ENCODE assay signal across 16 cellular contexts in the genomic region with DNA sequence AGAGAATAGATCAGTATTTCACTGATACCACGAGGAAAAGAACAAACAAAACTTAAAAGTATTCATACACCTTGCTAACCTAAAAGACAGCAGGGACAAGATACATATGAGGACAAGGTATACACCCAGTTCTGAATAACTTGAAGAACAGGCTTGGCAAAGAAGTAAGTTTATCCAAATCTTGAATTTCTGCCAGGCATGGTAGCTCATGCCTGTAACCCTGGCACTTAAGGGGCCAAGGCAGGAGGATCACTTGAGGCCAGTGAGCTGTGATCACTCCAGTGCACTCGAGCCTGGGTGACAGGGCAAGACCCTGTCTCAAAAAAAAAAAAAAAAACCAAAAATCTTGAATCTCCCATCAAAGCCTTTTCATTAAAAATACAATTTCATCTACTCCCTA. TPM values are rescaled to one million over a fixed set of nuclear protein-coding genes. Genes with fewer than 3 reads are reported as not detected.
"Had no signal": no experiment of that assay in that cellular context is flagged by ENCODE, and none has a peak within 500 bp of the region (broad histone marks: within the 10 kb centered on the region; RNA-seq: fewer than 3 reads in every experiment).

No MANE protein-coding gene starts in this region.

- H3K4me1 ChIP-seq: gastrocnemius medialis had no signal

- H3K4me3 ChIP-seq: gastrocnemius medialis, hepatocyte, mucosa of descending colon, transverse colon had no signal

- DNase-seq: activated B cell treated with CpG ODN at 0.5 μM for 24 hours; activated CD4-positive, alpha-beta T cell treated with anti-CD3 and anti-CD28 coated beads, Interleukin-2, amount 10 ng/mL, durations not matched to agents 24 days and 14 days; activated effector memory CD4-positive, alpha-beta T cell treated with Interleukin-2 at 50 U/mL for 16 hours; brain microvascular endothelial cell; gastrocnemius medialis; kidney glomerular epithelial cell; mucosa of descending colon; naive thymus-derived CD8-positive, alpha-beta T cell; right cardiac atrium; stimulated activated CD4-positive, alpha-beta T cell treated with anti-CD3 and anti-CD28 coated beads, Interleukin-1b, Interleukin-23, amount 100 ng/mL, for 48 hours; stimulated activated naive B cell treated with anti-CD40 and anti-IgM and Interleukin-4, amounts not matched to agents 10 μg/mL and 1 μg/mL and 100 μg/mL, for 72 hours; transverse colon had no signal

- H3K27me3 Mint-ChIP-seq: activated B cell treated with CpG ODN at 0.5 μM for 24 hours; activated CD4-positive, alpha-beta T cell treated with anti-CD3 and anti-CD28 coated beads, Interleukin-2, amount 10 ng/mL, durations not matched to agents 24 days and 14 days; activated naive CD8-positive, alpha-beta T cell; naive thymus-derived CD8-positive, alpha-beta T cell; stimulated activated naive B cell treated with anti-CD40 and anti-IgM and Interleukin-4, amounts not matched to agents 10 μg/mL and 1 μg/mL and 100 μg/mL, for 72 hours had no signal

- H3K4me1 Mint-ChIP-seq: activated B cell treated with CpG ODN at 0.5 μM for 24 hours; naive thymus-derived CD8-positive, alpha-beta T cell had no signal

- H3K9me3 Mint-ChIP-seq: activated B cell treated with CpG ODN at 0.5 μM for 24 hours; activated CD4-positive, alpha-beta T cell treated with anti-CD3 and anti-CD28 coated beads, Interleukin-2, amount 10 ng/mL, durations not matched to agents 24 days and 14 days; naive thymus-derived CD8-positive, alpha-beta T cell; stimulated activated naive B cell treated with anti-CD40 and anti-IgM and Interleukin-4, amounts not matched to agents 10 μg/mL and 1 μg/mL and 100 μg/mL, for 72 hours; T-helper 1 cell treated with Interleukin-12 subunit alpha and Interleukin-12 subunit beta and Interleukin-4 antibody, amounts not matched to agents 30 μg/mL and 1 μg/mL, for 36 hours had no signal

- H2AFZ ChIP-seq: hepatocyte had no signal

- H3K27ac ChIP-seq: brain microvascular endothelial cell, gastrocnemius medialis, hepatocyte, neutrophil, transverse colon had no signal

- ATAC-seq: gastrocnemius medialis; naive thymus-derived CD8-positive, alpha-beta T cell; stimulated activated naive B cell treated with anti-CD40 and anti-IgM and Interleukin-4, amounts not matched to agents 10 μg/mL and 1 μg/mL and 100 μg/mL, for 72 hours had no signal

- H3K4me2 ChIP-seq: hepatocyte had no signal

- H3K9me3 ChIP-seq: gastrocnemius medialis, mucosa of descending colon, neutrophil, transverse colon had no signal

- H3K4me3 Mint-ChIP-seq: activated B cell treated with CpG ODN at 0.5 μM for 24 hours; activated CD4-positive, alpha-beta T cell treated with anti-CD3 and anti-CD28 coated beads, Interleukin-2, amount 10 ng/mL, durations not matched to agents 24 days and 14 days; activated naive CD8-positive, alpha-beta T cell; naive thymus-derived CD8-positive, alpha-beta T cell; stimulated activated naive B cell treated with anti-CD40 and anti-IgM and Interleukin-4, amounts not matched to agents 10 μg/mL and 1 μg/mL and 100 μg/mL, for 72 hours; T-helper 1 cell treated with Interleukin-12 subunit alpha and Interleukin-12 subunit beta and Interleukin-4 antibody, amounts not matched to agents 30 μg/mL and 1 μg/mL, for 36 hours had no signal

- H3K27ac Mint-ChIP-seq: activated CD4-positive, alpha-beta T cell treated with anti-CD3 and anti-CD28 coated beads, Interleukin-2, amount 10 ng/mL, durations not matched to agents 24 days and 14 days; activated naive CD8-positive, alpha-beta T cell; stimulated activated naive B cell treated with anti-CD40 and anti-IgM and Interleukin-4, amounts not matched to agents 10 μg/mL and 1 μg/mL and 100 μg/mL, for 72 hours; T-helper 1 cell treated with Interleukin-12 subunit alpha and Interleukin-12 subunit beta and Interleukin-4 antibody, amounts not matched to agents 30 μg/mL and 1 μg/mL, for 36 hours had no signal

- H3K27me3 ChIP-seq: brain microvascular endothelial cell, gastrocnemius medialis, hepatocyte, neutrophil, transverse colon had no signal

- H3K79me2 ChIP-seq: hepatocyte had no signal

RNA-seq across cellular contexts. Expression of a gene that starts 26.8 kb away (rescaled TPM):
- total RNA-seq: activated B cell treated with CpG ODN at 0.5 μM for 24 hours had no signal
